7 cellular contexts compared by ENCODE assay signal in the genomic region with DNA sequence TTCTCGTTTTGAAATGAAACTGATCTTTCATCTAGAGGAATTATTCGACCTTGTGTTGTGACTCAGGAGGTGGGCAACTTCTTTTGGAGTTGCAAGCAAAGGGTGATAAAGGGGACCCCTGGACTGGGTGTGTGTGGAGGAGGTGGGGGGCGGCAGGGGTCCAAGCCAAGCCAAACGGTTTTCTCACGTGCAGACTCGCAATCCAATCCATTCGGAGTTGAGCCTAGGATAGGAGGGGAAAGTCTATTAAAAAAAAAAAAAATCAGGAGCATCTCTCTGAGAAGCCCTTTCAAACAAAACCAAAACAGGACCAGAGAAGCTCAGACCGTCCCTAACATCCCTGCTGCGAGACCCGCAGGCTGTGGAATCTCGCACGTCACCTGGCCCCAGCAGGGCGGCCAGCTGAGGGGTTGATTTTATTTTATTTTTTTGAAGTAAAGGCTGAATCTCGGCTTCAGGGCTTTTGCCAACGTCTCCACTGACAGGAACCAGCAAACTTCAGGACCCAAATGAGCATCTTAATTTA. TPM values are rescaled to one million over a fixed set of nuclear protein-coding genes. Genes with fewer than 3 reads are reported as not detected.
DNase-seq lines count a peak whose midpoint lies in the region; TF ChIP-seq lines count a peak whose summit lies in the region.

No MANE protein-coding gene starts in this region.

- POLR2A ChIA-PET in HEK293 (lab: Yijun Ruan, JAX) = interaction anchor here (0.6 to 0.7 kb wide), 3 partner anchors 31 to 280 kb away, joined by 3 read pairs; no protein-coding TSS in a partner anchor
- POLR2A ChIA-PET in SK-N-SH (lab: Yijun Ruan, JAX) = interaction anchor here (0.6 to 1.2 kb wide), 4 partner anchors 165 to 1229 kb away, joined by 3 to 5 read pairs (median 4); no protein-coding TSS in a partner anchor

- 0% methylated on average over 15 of the region's 15 CpGs for WGBS in SK-N-SH (ENCODE audit: low lambda C conversion rate)
- 3% methylated on average over 15 of the region's 15 CpGs for WGBS in prostate gland

- CTCF ChIA-PET in HEK293 (lab: Yijun Ruan, JAX) = interaction anchor here (0.6 to 0.7 kb wide), 2 partner anchors 1229 to 1986 kb away, joined by 5 read pairs; no protein-coding TSS in a partner anchor
- CTCF ChIA-PET in SK-N-SH (lab: Yijun Ruan, JAX) = interaction anchor here (0.6 to 1.2 kb wide), 4 partner anchors 59 to 798 kb away, joined by 3 read pairs; no protein-coding TSS in a partner anchor

- H3K4me1 ChIP-seq in HEK293 (ENCODE audit: control insufficient read depth, insufficient read depth, low read length) = peaks cover 11% of the 10 kb centered on the region; the same call in 1 of the 2 replicates
- H3K4me1 ChIP-seq in SK-N-SH (ENCODE audit: control insufficient read depth in 1 of 2, insufficient read depth in 2 of 2, low read depth in 1 of 2, low read length in 1 of 2) = peaks cover 15 to 19% of the 10 kb centered on the region in 2 experiments; a peak in 3 of 4 replicates
- no peaks in the 10 kb centered on the region for H3K4me1 ChIP-seq in prostate gland (replicated peaks)

- H3F3A ChIP-seq in SK-N-SH (replicated peaks; ENCODE audit: insufficient read depth) = peaks cover 23% of the 10 kb centered on the region

- H3K9me3 ChIP-seq in HEK293 (ENCODE audit: control insufficient read depth, insufficient read depth, low read depth, low read length) (no peaks in the 10 kb centered on the region), SK-N-SH (no peaks in the 10 kb centered on the region), prostate gland (no peaks in the 10 kb centered on the region)

- no peaks in the 10 kb centered on the region for H3K27me3 ChIP-seq in SK-N-SH (ENCODE audit: insufficient read depth)
- peaks cover 8% of the 10 kb centered on the region for H3K27me3 ChIP-seq in prostate gland (replicated peaks; ENCODE audit: insufficient read depth)

- no peak for TF ChIP-seq EP300 in SK-N-SH (IDR thresholded peaks at IDR 0.05; ENCODE audit: borderline replicate concordance in 1 of 2, low read depth in 1 of 2, low read length in 1 of 2)

- peak overlapping the region; percentile 92 for H3K4me2 ChIP-seq in SK-N-SH

- no peaks in the 10 kb centered on the region for H4K20me1 ChIP-seq in SK-N-SH (ENCODE audit: insufficient read depth)

- peak overlapping the region; percentile 58 for H3K4me3 ChIP-seq in HEK293 (ENCODE audit: low read depth, low read length)
- peak overlapping the region; percentile 67 to 70 for H3K4me3 ChIP-seq in SK-N-SH (ENCODE audit: low read depth in 2 of 2, low read length in 1 of 2)
- peak overlapping the region; percentile 64 for H3K4me3 ChIP-seq in fibroblast of villous mesenchyme (ENCODE audit: low read depth, low read length)
- H3K4me3 ChIP-seq in prostate gland = peak overlapping the region; percentile 31

- no peaks in the 10 kb centered on the region for H3K9me2 ChIP-seq in SK-N-SH

- TF ChIP-seq POLR2A in prostate gland (IDR thresholded peaks at IDR 0.05) = no peak

- TF ChIP-seq RAD21 in SK-N-SH (IDR thresholded peaks at IDR 0.05; ENCODE audit: low read length) = no peak

- no peaks in the 10 kb centered on the region for H3K36me3 ChIP-seq in HEK293 (ENCODE audit: control insufficient read depth in 2 of 2, insufficient read depth in 1 of 2, low read length in 2 of 2)
- no peaks in the 10 kb centered on the region for H3K36me3 ChIP-seq in SK-N-SH (replicated peaks in 1 of 2; ENCODE audit: control insufficient read depth in 1 of 2, insufficient read depth in 2 of 2, low read length in 1 of 2)
- no peaks in the 10 kb centered on the region for H3K36me3 ChIP-seq in prostate gland

- DNase-seq in SK-N-SH (peak; percentile 67), fibroblast of villous mesenchyme (ENCODE audit: low read depth) (no peak), prostate gland (ENCODE audit: low spot score) (no peak), NCI-H510A (lab: John Stamatoyannopoulos, UW) (no peak)
- DNase-seq in stimulated activated CD4-positive, alpha-beta T cell treated with anti-CD3 and anti-CD28 coated beads, Interleukin-4, amount 100 ng/mL, for 4 hours = no peak
- no peak for DNase-seq in activated CD4-positive, alpha-beta T cell treated with anti-CD3 and anti-CD28 coated beads for 48 hours

- H3K79me2 ChIP-seq in SK-N-SH (ENCODE audit: insufficient read depth) = peaks cover 11% of the 10 kb centered on the region

- H3K27ac ChIP-seq in HEK293 (ENCODE audit: extremely low read depth, low read depth, low read length) = peak overlapping the region; percentile 71; the same call in 1 of the 2 replicates
- H3K27ac ChIP-seq in SK-N-SH (ENCODE audit: low read depth in 2 of 2, low read length in 1 of 2) = peak overlapping the region; percentile 77 to 87
- peak overlapping the region; percentile 66 to 68 for H3K27ac ChIP-seq in prostate gland

- peak overlapping the region; percentile 97 for H2AFZ ChIP-seq in SK-N-SH (ENCODE audit: low read depth)

- intact Hi-C loops in prostate gland (cut with DNase I) = loop anchor here (5.0 kb wide), 1 partner anchor 191 kb away; a partner anchor contains a TSS

- H3K9ac ChIP-seq in SK-N-SH = peak overlapping the region; percentile 66

- TF ChIP-seq CTCF in HEK293 (tag by site-specific recombination; IDR thresholded peaks at IDR 0.05) (no peak), SK-N-SH (IDR thresholded peaks at IDR 0.05) (no peak), fibroblast of villous mesenchyme (IDR thresholded peaks at IDR 0.05; ENCODE audit: insufficient read depth, low read depth, low read length) (no peak), prostate gland (IDR thresholded peaks at IDR 0.05) (no peak)

TF ChIP-seq in HEK293, 187 proteins besides CTCF, POLR2A, EP300 and RAD21 (continues in another document):
- TF ChIP-seq ZNF335 (tag by site-specific recombination; conservative IDR thresholded peaks at IDR 0.05) (peak; percentile 68), TCF7L2 (IDR thresholded peaks at IDR 0.05; ENCODE audit: borderline replicate concordance, low read depth, low read length) (0 out of 2 replicates have a peak, but pooled peaks have one; percentile 17), PRDM10 (tag by site-specific recombination; IDR thresholded peaks at IDR 0.05) (peak; percentile 59)

TF ChIP-seq in SK-N-SH, 30 proteins besides CTCF, POLR2A, EP300 and RAD21 (continues in another document):
- TF ChIP-seq NFIC (IDR thresholded peaks at IDR 0.05; ENCODE audit: borderline replicate concordance) = no peak
- no peak for TF ChIP-seq MEF2A (IDR thresholded peaks at IDR 0.05; ENCODE audit: borderline replicate concordance, low read depth)
- no peak for TF ChIP-seq REST (IDR thresholded peaks at IDR 0.05; ENCODE audit: low read depth, low read length)
- TF ChIP-seq FOSL2 (IDR thresholded peaks at IDR 0.05; ENCODE audit: borderline replicate concordance, low read depth) = no peak
- TF ChIP-seq, protein P1, sequence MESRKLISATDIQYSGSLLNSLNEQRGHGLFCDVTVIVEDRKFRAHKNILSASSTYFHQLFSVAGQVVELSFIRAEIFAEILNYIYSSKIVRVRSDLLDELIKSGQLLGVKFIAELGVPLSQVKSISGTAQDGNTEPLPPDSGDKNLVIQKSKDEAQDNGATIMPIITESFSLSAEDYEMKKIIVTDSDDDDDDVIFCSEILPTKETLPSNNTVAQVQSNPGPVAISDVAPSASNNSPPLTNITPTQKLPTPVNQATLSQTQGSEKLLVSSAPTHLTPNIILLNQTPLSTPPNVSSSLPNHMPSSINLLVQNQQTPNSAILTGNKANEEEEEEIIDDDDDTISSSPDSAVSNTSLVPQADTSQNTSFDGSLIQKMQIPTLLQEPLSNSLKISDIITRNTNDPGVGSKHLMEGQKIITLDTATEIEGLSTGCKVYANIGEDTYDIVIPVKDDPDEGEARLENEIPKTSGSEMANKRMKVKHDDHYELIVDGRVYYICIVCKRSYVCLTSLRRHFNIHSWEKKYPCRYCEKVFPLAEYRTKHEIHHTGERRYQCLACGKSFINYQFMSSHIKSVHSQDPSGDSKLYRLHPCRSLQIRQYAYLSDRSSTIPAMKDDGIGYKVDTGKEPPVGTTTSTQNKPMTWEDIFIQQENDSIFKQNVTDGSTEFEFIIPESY (IDR thresholded peaks at IDR 0.05; ENCODE audit: borderline replicate concordance, low read depth) = no peak
- no peak for TF ChIP-seq EZH2phosphoT487 (IDR thresholded peaks at IDR 0.05; ENCODE audit: borderline replicate concordance, low read depth)
- TF ChIP-seq SIN3A (IDR thresholded peaks at IDR 0.05; ENCODE audit: borderline replicate concordance, low read depth, low read length) = no peak
- no peak for TF ChIP-seq FOXM1 (IDR thresholded peaks at IDR 0.05; ENCODE audit: low read depth)
- no peak; the same call in 1 of the 2 replicates for TF ChIP-seq YY1 (IDR thresholded peaks at IDR 0.05; ENCODE audit: low read depth)

RNA-seq across cellular contexts. Expression of gene ZEB2, which starts 3.8 kb away (rescaled TPM):
- polyA plus RNA-seq in SK-N-SH (2012; rRNA removed) = 16.3 and 20.5 TPM in 2 replicates
- polyA plus RNA-seq in SK-N-SH (2012; cell fraction: cytosol; rRNA removed) = 16.9 and 17.6 TPM in 2 replicates
- 24.6 and 25.9 TPM in 2 replicates for polyA plus RNA-seq in SK-N-SH (2012; cell fraction: nucleus; rRNA removed)
- total RNA-seq in fibroblast of villous mesenchyme (40.6 and 50.1 TPM in 2 replicates), prostate gland (10 to 100 TPM; 13.1 to 80.4 TPM)
